Comparison of ENCODE assay signal across 19 cellular contexts in the genomic region with DNA sequence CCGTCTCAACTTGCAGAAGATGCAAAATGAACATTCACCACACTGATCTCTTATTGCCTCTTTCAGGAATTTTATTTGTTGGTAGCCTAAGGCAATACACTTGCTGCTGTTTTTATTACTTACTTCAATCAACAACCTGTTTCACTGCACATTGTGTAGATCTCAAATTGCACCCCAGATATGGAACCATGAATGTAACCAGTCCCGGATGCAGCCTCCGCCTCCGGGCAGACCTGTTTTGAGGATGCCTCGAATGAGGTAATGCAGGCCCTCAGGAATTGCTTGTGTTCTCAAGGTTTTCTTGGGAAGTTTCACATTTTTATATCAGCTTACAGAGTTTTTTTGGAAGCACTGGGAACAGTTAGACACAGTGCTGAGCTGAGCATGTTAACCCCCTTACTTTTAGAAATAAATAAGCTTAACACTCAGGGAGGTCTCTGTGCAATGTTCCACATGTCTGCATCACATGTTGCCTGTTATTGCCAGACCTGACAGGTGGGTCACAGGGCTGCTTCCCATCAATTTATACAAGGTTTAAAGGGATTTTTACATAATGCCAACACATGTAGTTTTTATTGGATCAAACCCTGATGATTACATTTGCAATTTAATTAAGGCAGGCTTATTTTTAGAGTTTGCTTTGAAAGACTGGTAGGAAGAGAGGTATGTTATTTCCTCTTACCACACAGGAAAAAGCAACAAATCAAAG.
"Had no signal": no experiment of that assay in that cellular context is flagged by ENCODE, and none has a peak within 500 bp of the region (broad histone marks: within the 10 kb centered on the region; RNA-seq: fewer than 3 reads in every experiment).

No MANE protein-coding gene starts in this region.

- H2AFZ ChIP-seq: hepatocyte had no signal

- H3K36me3 ChIP-seq: ovary, upper lobe of left lung, uterus had no signal

- H3K27me3 ChIP-seq: hepatocyte, ovary, upper lobe of left lung, uterus had no signal

- H3K4me2 ChIP-seq: hepatocyte had no signal

- H3K4me1 ChIP-seq: upper lobe of left lung, uterus had no signal

- H3K27ac ChIP-seq: coronary artery, hepatocyte, ovary, upper lobe of left lung, uterus had no signal

- H3K9me3 ChIP-seq: ovary, uterus had no signal

- H3K4me3 ChIP-seq: coronary artery, hepatocyte, ovary, upper lobe of left lung, uterus had no signal

- H3K79me2 ChIP-seq: hepatocyte had no signal

- DNase-seq: effector CD4-positive, alpha-beta T cell; endodermal cell; erythroblast; foreskin melanocyte; head of caudate nucleus; kidney; left colon; mesendoderm; naive B cell; nephron progenitor cell; ovary; right cardiac atrium; small intestine; stimulated activated CD4-positive, alpha-beta T cell treated with anti-CD3 and anti-CD28 coated beads, Interleukin-12 subunit alpha, Interleukin-12 subunit beta, amount 100 ng/mL, for 4 hours; stimulated activated naive CD4-positive, alpha-beta T cell treated with Interleukin-2 at 50 U/mL for 16 hours; upper lobe of left lung; uterus had no signal
